Comparison of ENCODE assay signal across 12 cellular contexts in the genomic region with DNA sequence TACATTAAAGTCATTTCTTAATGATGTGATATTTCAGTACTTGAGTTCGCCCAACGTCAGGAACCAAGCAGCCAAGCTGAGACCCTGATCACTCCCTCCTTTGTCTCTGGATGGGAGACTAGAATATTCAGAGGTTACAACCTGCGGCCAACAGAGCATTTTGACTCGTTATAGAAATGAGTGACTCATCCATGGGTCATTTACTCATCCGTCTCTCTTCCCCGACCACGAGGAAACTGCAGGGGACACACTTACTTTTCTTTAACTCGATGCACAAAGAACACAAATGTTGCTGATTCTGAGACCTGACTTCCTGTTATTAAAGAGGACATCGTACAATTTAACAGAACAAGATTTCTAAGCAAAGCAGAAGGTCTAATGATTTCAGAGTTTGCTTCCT.
A peak's percentile ranks its signal among the peaks of the same experiment; 100 is the strongest.
DNase-seq lines count a peak whose midpoint lies in the region; ATAC-seq and TF ChIP-seq lines count a peak whose summit lies in the region.
"Had no signal": no experiment of that assay in that cellular context is flagged by ENCODE, and none has a peak within 500 bp of the region (broad histone marks: within the 10 kb centered on the region; RNA-seq: fewer than 3 reads in every experiment).

No MANE protein-coding gene starts in this region.

- H3K27me3 ChIP-seq in uterus, result no peaks in the 10 kb centered on the region
- H3K27me3 ChIP-seq: cardiac muscle cell had no signal

- H3K4me3 ChIP-seq in fibroblast of the aortic adventitia (ENCODE audit: low read depth, low read length) (no peak overlapping the region), uterus (no peak overlapping the region)
- H3K4me3 ChIP-seq: cardiac muscle cell had no signal

- in situ Hi-C loops in SK-MEL-5 (cut with HindIII; ENCODE audit: low pct_unique_long_range_greater_than_20kb, low sequenced_read_pairs), result no loop called here

- no peak for TF ChIP-seq POLR2A in uterus (IDR thresholded peaks at IDR 0.05)

- no peaks in the 10 kb centered on the region for H3K9me3 ChIP-seq in uterus

- no peaks in the 10 kb centered on the region for H3K4me1 ChIP-seq in uterus

- H3K27ac ChIP-seq in uterus, result peak overlapping the region in 1 of 2 donors; percentile 3
- H3K27ac ChIP-seq: cardiac muscle cell had no signal

- ATAC-seq in GM21447 (IDR thresholded peaks at IDR 0.05; ENCODE audit: unreplicated experiment), result no peak
- ATAC-seq: left cardiac atrium had no signal

- DNase-seq in stimulated activated CD4-positive, alpha-beta T cell treated with anti-CD3 and anti-CD28 coated beads, Interleukin-15, amount 100 ng/mL, for 24 hours, result peak; percentile 15
- no peak for DNase-seq in stimulated activated CD4-positive, alpha-beta T cell treated with anti-CD3 and anti-CD28 coated beads, Interleukin-1b, Interleukin-23, amount 100 ng/mL, for 48 hours
- DNase-seq in SK-MEL-5 (ENCODE audit: low read depth, low spot score) (peak; percentile 46), fibroblast of the aortic adventitia (ENCODE audit: low read depth) (peak; percentile 42), uterus (no peak), GM20000 (ENCODE audit: low spot score) (no peak)
- no peak for DNase-seq in stimulated activated CD4-positive, alpha-beta T cell treated with anti-CD3 and anti-CD28 coated beads, Interleukin-2, amount 100 ng/mL, for 24 hours
- DNase-seq: activated B cell treated with CpG ODN at 0.5 μM for 24 hours, left cardiac atrium, NCI-H446 had no signal

- H3K36me3 ChIP-seq in uterus, result no peaks in the 10 kb centered on the region
- H3K36me3 ChIP-seq: cardiac muscle cell had no signal

- TF ChIP-seq CTCF in fibroblast of the aortic adventitia (IDR thresholded peaks at IDR 0.05; ENCODE audit: insufficient read depth, low read length) (no peak), uterus (IDR thresholded peaks at IDR 0.05) (no peak), GM20000 (IDR thresholded peaks at IDR 0.05; ENCODE audit: extremely low read depth, missing control alignments) (no peak)

- intact Hi-C loops in uterus (cut with DNase I; ENCODE audit: low total_unique reads), result no loop called here

Comparison
In these comparisons a context has a peak if more than half of its experiments do, and no peak if none do; other contexts are left out.
1. DNase-seq: peak in stimulated activated CD4-positive, alpha-beta T cell treated with anti-CD3 and anti-CD28 coated beads, Interleukin-15, amount 100 ng/mL, for 24 hours (single experiment), SK-MEL-5 (single experiment) and fibroblast of the aortic adventitia (single experiment); none in stimulated activated CD4-positive, alpha-beta T cell treated with anti-CD3 and anti-CD28 coated beads, Interleukin-1b, Interleukin-23, amount 100 ng/mL, for 48 hours (single experiment), uterus (0 of 2), stimulated activated CD4-positive, alpha-beta T cell treated with anti-CD3 and anti-CD28 coated beads, Interleukin-2, amount 100 ng/mL, for 24 hours (0 of 2) and GM20000 (single experiment).